12 cellular contexts compared by ENCODE assay signal in the genomic region with DNA sequence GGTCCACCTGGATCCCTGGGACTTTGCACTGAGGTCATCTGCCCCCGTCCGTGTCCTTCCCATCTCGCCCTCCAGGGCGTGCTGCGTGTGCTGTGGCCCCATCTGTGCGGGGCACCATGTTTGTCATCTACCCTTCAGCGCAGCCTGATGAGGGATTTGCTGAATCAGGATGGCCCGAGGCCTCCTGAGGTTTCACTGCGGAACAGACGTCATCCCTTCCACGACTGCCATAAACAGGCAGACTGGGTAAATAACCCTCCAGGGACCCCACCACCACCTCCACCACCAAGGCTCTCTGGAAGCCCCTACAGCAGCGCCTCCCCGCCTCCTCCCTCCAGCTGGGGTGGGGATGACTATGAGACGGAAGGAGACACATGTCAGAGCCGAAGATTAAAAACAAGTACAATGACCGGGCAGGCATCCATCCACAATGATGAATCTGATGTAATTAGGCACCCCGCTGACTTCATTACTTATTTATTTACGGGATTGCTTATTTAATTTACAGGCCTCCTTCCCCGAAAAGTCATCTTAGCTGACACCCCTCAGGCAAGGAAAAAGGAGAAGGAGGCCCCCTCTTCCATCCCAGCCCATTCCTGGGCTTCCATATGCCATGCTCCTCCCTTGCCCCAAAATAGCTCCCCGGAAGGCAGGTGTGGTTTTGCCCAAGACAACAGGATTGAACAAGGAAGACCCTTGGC. TPM values are rescaled to one million over a fixed set of nuclear protein-coding genes. Genes with fewer than 3 reads are reported as not detected.
DNase-seq lines count a peak whose midpoint lies in the region; ATAC-seq and TF ChIP-seq lines count a peak whose summit lies in the region.
"Had no signal": no experiment of that assay in that cellular context is flagged by ENCODE, and none has a peak within 500 bp of the region (broad histone marks: within the 10 kb centered on the region; RNA-seq: fewer than 3 reads in every experiment).

No MANE protein-coding gene starts in this region.

- peaks cover 61% of the 10 kb centered on the region for H3K79me2 ChIP-seq in HCT116 (ENCODE audit: insufficient read depth, low read length)

- H3K36me3 ChIP-seq in HCT116 (ENCODE audit: control insufficient read depth in 1 of 2, insufficient read depth in 2 of 2, low read length in 2 of 2) (no peaks in the 10 kb centered on the region), SJCRH30 (no peaks in the 10 kb centered on the region)

- no peak overlapping the region for H3K4me3 ChIP-seq in HCT116 (replicated peaks in 1 of 2; ENCODE audit: low read depth in 1 of 2, low read length in 2 of 2)
- no peak overlapping the region for H3K4me3 ChIP-seq in SJCRH30

- peak; percentile 48; the same call in 1 of the 2 replicates for ATAC-seq in HCT116
- peak; percentile 5 for ATAC-seq in Right ventricle myocardium superior (ENCODE audit: poor library complexity)
- ATAC-seq in stimulated activated effector memory CD8-positive, alpha-beta T cell treated with anti-CD3 and anti-CD28 coated beads, Interleukin-12 subunit alpha, Interleukin-12 subunit beta, amount 100 ng/mL, for 72 hours = no peak
- no peak for ATAC-seq in GM18517 (IDR thresholded peaks at IDR 0.05; ENCODE audit: unreplicated experiment)
- no peak for ATAC-seq in HG03469 (IDR thresholded peaks at IDR 0.05; ENCODE audit: unreplicated experiment)
- ATAC-seq in GM18873 (IDR thresholded peaks at IDR 0.05; ENCODE audit: low FRiP score, unreplicated experiment) = no peak
- ATAC-seq: activated CD8-positive, alpha-beta memory T cell treated with anti-CD3 and anti-CD28 coated beads, Interleukin-2, amount 10 ng/mL, durations not matched to agents 7 days and 5 days had no signal

- peaks cover 37% of the 10 kb centered on the region for H3K4me1 Mint-ChIP-seq in stimulated activated effector memory CD8-positive, alpha-beta T cell treated with anti-CD3 and anti-CD28 coated beads, Interleukin-12 subunit alpha, Interleukin-12 subunit beta, amount 100 ng/mL, for 72 hours

- CTCF ChIA-PET in HCT116 (lab: Charles Lee) = no interaction called here

- H4K20me1 ChIP-seq in HCT116 (ENCODE audit: insufficient read depth) = peaks cover 9% of the 10 kb centered on the region

- BruUV-seq in HCT116 (replicated peaks; lab: Mats Ljungman, UMichigan) = no TSS peak

- TF ChIP-seq CTCF in HCT116 (IDR thresholded peaks at IDR 0.05 in 2 of 3, conservative IDR thresholded peaks at IDR 0.05 in 1 of 3; ENCODE audit: borderline replicate concordance in 1 of 3, insufficient read depth in 1 of 3, low read depth in 2 of 3, low read length in 2 of 3) = peak in 2 of 3 experiments; percentile 16 to 20; a peak in 3 of 6 replicates

- no peak overlapping the region for H3K4me3 Mint-ChIP-seq in stimulated activated effector memory CD8-positive, alpha-beta T cell treated with anti-CD3 and anti-CD28 coated beads, Interleukin-12 subunit alpha, Interleukin-12 subunit beta, amount 100 ng/mL, for 72 hours
- H3K4me3 Mint-ChIP-seq: activated CD8-positive, alpha-beta memory T cell treated with anti-CD3 and anti-CD28 coated beads, Interleukin-2, amount 10 ng/mL, durations not matched to agents 7 days and 5 days had no signal

- H3K27ac Mint-ChIP-seq in stimulated activated effector memory CD8-positive, alpha-beta T cell treated with anti-CD3 and anti-CD28 coated beads, Interleukin-12 subunit alpha, Interleukin-12 subunit beta, amount 100 ng/mL, for 72 hours = peak overlapping the region; percentile 38
- H3K27ac Mint-ChIP-seq: activated CD8-positive, alpha-beta memory T cell treated with anti-CD3 and anti-CD28 coated beads, Interleukin-2, amount 10 ng/mL, durations not matched to agents 7 days and 5 days had no signal

- H3K9me3 Mint-ChIP-seq in stimulated activated effector memory CD8-positive, alpha-beta T cell treated with anti-CD3 and anti-CD28 coated beads, Interleukin-12 subunit alpha, Interleukin-12 subunit beta, amount 100 ng/mL, for 72 hours = no peaks in the 10 kb centered on the region

- H3K9ac ChIP-seq in HCT116 (ENCODE audit: low read length) = no peak overlapping the region

- H3K9me3 ChIP-seq in HCT116 (ENCODE audit: control insufficient read depth in 1 of 2, insufficient read depth in 1 of 2, low read depth in 1 of 2, low read length in 2 of 2) (no peaks in the 10 kb centered on the region), SJCRH30 (replicated peaks) (no peaks in the 10 kb centered on the region)
- H3K9me3 ChIP-seq: neutrophil had no signal

- no peak for TF ChIP-seq RAD21 in HCT116 (IDR thresholded peaks at IDR 0.05; ENCODE audit: low read depth)

- TF ChIP-seq POLR2A in HCT116 (IDR thresholded peaks at IDR 0.05; ENCODE audit: borderline replicate concordance, extremely low read depth, insufficient read depth, insufficient read length) = no peak

- H3K4me1 ChIP-seq in HCT116 (ENCODE audit: control insufficient read depth in 1 of 2, insufficient read depth in 2 of 2, low read length in 2 of 2) (peaks cover 13 to 28% of the 10 kb centered on the region in 2 experiments), SJCRH30 (peaks cover 56% of the 10 kb centered on the region)

- H3K36me3 Mint-ChIP-seq in stimulated activated effector memory CD8-positive, alpha-beta T cell treated with anti-CD3 and anti-CD28 coated beads, Interleukin-12 subunit alpha, Interleukin-12 subunit beta, amount 100 ng/mL, for 72 hours = peaks cover 17% of the 10 kb centered on the region
- H3K36me3 Mint-ChIP-seq: activated CD8-positive, alpha-beta memory T cell treated with anti-CD3 and anti-CD28 coated beads, Interleukin-2, amount 10 ng/mL, durations not matched to agents 7 days and 5 days had no signal

- no peak for DNase-seq in HCT116 (ENCODE audit: low read depth, low spot score)
- DNase-seq in SJCRH30 = peak; percentile 86 to 88
- no peak for DNase-seq in Right ventricle myocardium superior
- no peak for DNase-seq in stimulated activated effector memory CD8-positive, alpha-beta T cell treated with anti-CD3 and anti-CD28 coated beads, Interleukin-12 subunit alpha, Interleukin-12 subunit beta, amount 100 ng/mL, for 72 hours (ENCODE audit: low spot score in 2 of 2)
- DNase-seq in NCI-H2029 (lab: John Stamatoyannopoulos, UW) = no peak
- DNase-seq: activated CD8-positive, alpha-beta memory T cell treated with anti-CD3 and anti-CD28 coated beads, Interleukin-2, amount 10 ng/mL, durations not matched to agents 7 days and 5 days; MV-4-11; SW 1271 had no signal

- RAD21 ChIA-PET in HCT116 (lab: Charles Lee; ENCODE audit: low non-redundant PET in 1 of 2, low total read pairs in 2 of 2, uncharacterized antibody in 2 of 2, unreplicated experiment in 2 of 2) = no interaction called here

- H3K27ac ChIP-seq in HCT116 (ENCODE audit: low read depth, low read length) = no peak overlapping the region
- peak overlapping the region; percentile 36 for H3K27ac ChIP-seq in SJCRH30
- H3K27ac ChIP-seq: neutrophil had no signal

- H3K27me3 ChIP-seq in HCT116 (ENCODE audit: insufficient read depth, low read length) (no peaks in the 10 kb centered on the region), SJCRH30 (no peaks in the 10 kb centered on the region)
- H3K27me3 ChIP-seq: neutrophil had no signal

- H3K9me2 ChIP-seq in HCT116 (ENCODE audit: insufficient read depth) = no peaks in the 10 kb centered on the region

- POLR2A ChIA-PET in HCT116 (lab: Charles Lee) = no interaction called here

- no peak overlapping the region for H3K4me2 ChIP-seq in HCT116 (ENCODE audit: low read length)

- H2AFZ ChIP-seq in HCT116 (ENCODE audit: low read depth, low read length, poor library complexity, severe bottlenecking) = no peak overlapping the region

- intact Hi-C loops in HCT116 (cut with micrococcal nuclease) (no loop called here), Right ventricle myocardium superior (cut with DNase I) (no loop called here)

TF ChIP-seq in HCT116, 20 proteins besides CTCF, POLR2A, EP300 and RAD21 (continues in another document):
- TF ChIP-seq, protein P1, sequence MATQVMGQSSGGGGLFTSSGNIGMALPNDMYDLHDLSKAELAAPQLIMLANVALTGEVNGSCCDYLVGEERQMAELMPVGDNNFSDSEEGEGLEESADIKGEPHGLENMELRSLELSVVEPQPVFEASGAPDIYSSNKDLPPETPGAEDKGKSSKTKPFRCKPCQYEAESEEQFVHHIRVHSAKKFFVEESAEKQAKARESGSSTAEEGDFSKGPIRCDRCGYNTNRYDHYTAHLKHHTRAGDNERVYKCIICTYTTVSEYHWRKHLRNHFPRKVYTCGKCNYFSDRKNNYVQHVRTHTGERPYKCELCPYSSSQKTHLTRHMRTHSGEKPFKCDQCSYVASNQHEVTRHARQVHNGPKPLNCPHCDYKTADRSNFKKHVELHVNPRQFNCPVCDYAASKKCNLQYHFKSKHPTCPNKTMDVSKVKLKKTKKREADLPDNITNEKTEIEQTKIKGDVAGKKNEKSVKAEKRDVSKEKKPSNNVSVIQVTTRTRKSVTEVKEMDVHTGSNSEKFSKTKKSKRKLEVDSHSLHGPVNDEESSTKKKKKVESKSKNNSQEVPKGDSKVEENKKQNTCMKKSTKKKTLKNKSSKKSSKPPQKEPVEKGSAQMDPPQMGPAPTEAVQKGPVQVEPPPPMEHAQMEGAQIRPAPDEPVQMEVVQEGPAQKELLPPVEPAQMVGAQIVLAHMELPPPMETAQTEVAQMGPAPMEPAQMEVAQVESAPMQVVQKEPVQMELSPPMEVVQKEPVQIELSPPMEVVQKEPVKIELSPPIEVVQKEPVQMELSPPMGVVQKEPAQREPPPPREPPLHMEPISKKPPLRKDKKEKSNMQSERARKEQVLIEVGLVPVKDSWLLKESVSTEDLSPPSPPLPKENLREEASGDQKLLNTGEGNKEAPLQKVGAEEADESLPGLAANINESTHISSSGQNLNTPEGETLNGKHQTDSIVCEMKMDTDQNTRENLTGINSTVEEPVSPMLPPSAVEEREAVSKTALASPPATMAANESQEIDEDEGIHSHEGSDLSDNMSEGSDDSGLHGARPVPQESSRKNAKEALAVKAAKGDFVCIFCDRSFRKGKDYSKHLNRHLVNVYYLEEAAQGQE (IDR thresholded peaks at IDR 0.05; ENCODE audit: low read depth) = no peak
- no peak for TF ChIP-seq EZH2phosphoT487 (IDR thresholded peaks at IDR 0.05; ENCODE audit: borderline replicate concordance)

RNA-seq across cellular contexts. Expression of a gene that starts 39.4 kb away (rescaled TPM):
- 153 TPM for total RNA-seq in HCT116 (2021; ENCODE audit: unreplicated experiment)
- polyA plus RNA-seq in HCT116 (2012) = 84.8 and 92.4 TPM in 2 replicates
- total RNA-seq in SJCRH30 (2014; rRNA removed; shearing (Covaris generic)) = 48.5 and 52.2 TPM in 2 replicates
- 133 TPM for total RNA-seq in Right ventricle myocardium superior

Comparison
In these comparisons a context has a peak if more than half of its experiments do, and no peak if none do; other contexts are left out.
1. ATAC-seq: peak in HCT116 (single experiment) and Right ventricle myocardium superior (single experiment); none in stimulated activated effector memory CD8-positive, alpha-beta T cell treated with anti-CD3 and anti-CD28 coated beads, Interleukin-12 subunit alpha, Interleukin-12 subunit beta, amount 100 ng/mL, for 72 hours (single experiment), GM18517 (single experiment), HG03469 (single experiment) and GM18873 (single experiment).
2. DNase-seq: peak in SJCRH30 (2 of 2); none in HCT116 (single experiment), Right ventricle myocardium superior (single experiment), stimulated activated effector memory CD8-positive, alpha-beta T cell treated with anti-CD3 and anti-CD28 coated beads, Interleukin-12 subunit alpha, Interleukin-12 subunit beta, amount 100 ng/mL, for 72 hours (0 of 2) and NCI-H2029 (single experiment).